Comparison of ENCODE assay signal across 15 cellular contexts in the genomic region with DNA sequence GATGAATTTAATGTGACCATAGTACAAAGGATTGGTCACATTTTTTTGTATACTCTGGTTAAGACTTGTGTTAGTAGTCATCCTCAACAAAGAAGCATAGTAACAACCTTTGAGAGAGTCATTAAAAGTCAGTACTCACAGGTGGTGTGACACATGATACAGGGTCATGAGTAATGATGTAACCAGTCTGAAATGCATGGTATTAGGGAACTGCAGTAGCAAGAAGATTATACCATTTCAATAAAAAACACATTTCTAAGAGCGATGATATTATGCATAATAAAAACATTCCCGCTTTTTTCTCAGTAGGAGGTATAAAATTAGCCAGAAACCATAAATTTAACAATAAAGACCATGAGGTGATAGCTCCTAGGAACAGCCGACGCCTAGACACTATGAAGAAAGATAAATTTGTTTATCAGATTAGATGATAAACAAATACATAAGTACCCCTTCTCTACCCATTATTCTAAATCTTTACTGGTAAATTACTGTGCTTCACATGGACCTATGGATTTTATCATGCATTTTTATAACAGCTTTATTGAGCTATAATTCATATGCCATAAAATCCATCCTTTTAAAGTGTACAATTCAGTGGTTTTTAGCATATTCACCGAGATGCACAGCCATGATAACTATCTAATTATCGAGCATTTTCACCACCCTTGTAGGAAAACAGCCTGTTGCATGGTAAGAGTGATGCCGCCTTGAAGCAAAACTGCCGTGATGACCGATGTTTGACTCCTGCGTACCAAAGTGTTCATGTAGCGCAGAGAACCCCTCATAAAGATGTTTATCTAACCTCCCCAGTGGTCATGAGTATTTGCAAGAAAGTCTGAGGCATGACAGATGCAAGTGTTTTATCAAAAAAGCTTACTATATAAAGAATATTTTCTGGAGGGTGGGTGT. TPM values are rescaled to one million over a fixed set of nuclear protein-coding genes. Genes with fewer than 3 reads are reported as not detected.
DNase-seq lines count a peak whose midpoint lies in the region; ATAC-seq, FAIRE-seq and TF ChIP-seq lines count a peak whose summit lies in the region.
"Had no signal": no experiment of that assay in that cellular context is flagged by ENCODE, and none has a peak within 500 bp of the region (broad histone marks: within the 10 kb centered on the region; RNA-seq: fewer than 3 reads in every experiment).

No MANE protein-coding gene starts in this region.

- ATAC-seq in GM18519 (IDR thresholded peaks at IDR 0.05; ENCODE audit: low FRiP score, unreplicated experiment) (no peak), HG03139 (IDR thresholded peaks at IDR 0.05; ENCODE audit: unreplicated experiment) (no peak), GM19351 (IDR thresholded peaks at IDR 0.05; ENCODE audit: unreplicated experiment) (no peak)

- H3K9ac ChIP-seq in SK-N-MC (ENCODE audit: insufficient read length) = no peak overlapping the region

- peak; percentile 95 for FAIRE-seq in HTR-8/SVneo (lab: Jason Lieb, UNC)
- FAIRE-seq: GM18507 had no signal

- DNase-seq in AG10803 (ENCODE audit: low read depth) (peak; percentile 59), HTR-8/SVneo (ENCODE audit: insufficient read length, low spot score) (peak; percentile 59), SK-N-MC (ENCODE audit: low read depth, low spot score) (no peak), kidney glomerular epithelial cell (lab: John Stamatoyannopoulos, UW) (peak; percentile 94), mesenteric fat pad (ENCODE audit: low spot score) (no peak)
- DNase-seq: CD4-positive, CD25-positive, alpha-beta regulatory T cell; head of caudate nucleus; naive B cell; NCI-H1105; stimulated activated CD4-positive, alpha-beta T cell treated with anti-CD3 and anti-CD28 coated beads, Interleukin-4, amount 100 ng/mL, for 24 hours; T-helper 1 cell had no signal

- H3K27ac ChIP-seq in SK-N-MC = peak overlapping the region; percentile 67

- no peak overlapping the region for H3K4me3 ChIP-seq in AG10803 (ENCODE audit: low read length)
- peak overlapping the region; percentile 58 for H3K4me3 ChIP-seq in SK-N-MC

- H3K9me3 ChIP-seq in SK-N-MC (ENCODE audit: low read depth, low read length) = no peaks in the 10 kb centered on the region

- no peaks in the 10 kb centered on the region for H3K36me3 ChIP-seq in SK-N-MC (ENCODE audit: insufficient read depth, low read length)

- TF ChIP-seq CTCF in AG10803 (conservative IDR thresholded peaks at IDR 0.05; ENCODE audit: low read length) = no peak

RNA-seq across cellular contexts. Expression of a gene that starts 41.8 kb away (rescaled TPM):
- total RNA-seq in mesenteric fat pad = 0.80 TPM

Comparison
In these comparisons a context has a peak if more than half of its experiments do, and no peak if none do; other contexts are left out.
1. DNase-seq: peak in AG10803 (single experiment), HTR-8/SVneo (single experiment) and kidney glomerular epithelial cell (single experiment); none in SK-N-MC (single experiment) and mesenteric fat pad (single experiment).